9 cellular contexts compared by ENCODE assay signal in genomic region chr11:128906185-128907065, GRCh38. TPM values are rescaled to one million over a fixed set of nuclear protein-coding genes. Genes with fewer than 3 reads are reported as not detected.
DNase-seq lines count a peak whose midpoint lies in the region; ATAC-seq and TF ChIP-seq lines count a peak whose summit lies in the region.
"Had no signal": no experiment of that assay in that cellular context is flagged by ENCODE, and none has a peak within 500 bp of the region (broad histone marks: within the 10 kb centered on the region; RNA-seq: fewer than 3 reads in every experiment).

No MANE protein-coding gene starts in this region.

- H3K4me3 Mint-ChIP-seq in T-cell (peak overlapping the region; percentile 73 to 80 (median 78)), osteocyte (ENCODE audit: unreplicated experiment) (peak overlapping the region; percentile 60)

- peak overlapping the region; percentile 78 for H3K4me2 ChIP-seq in DOHH2 (ENCODE audit: low read length)

- H3K9me3 Mint-ChIP-seq in T-cell, result no peaks in the 10 kb centered on the region
- no peaks in the 10 kb centered on the region for H3K9me3 Mint-ChIP-seq in osteocyte (ENCODE audit: unreplicated experiment)

- H3K27ac Mint-ChIP-seq in T-cell (no peak overlapping the region), osteocyte (ENCODE audit: unreplicated experiment) (no peak overlapping the region)

- H3K27me3 Mint-ChIP-seq in T-cell, result peaks cover 28 to 43% of the 10 kb centered on the region in 2 donors
- H3K27me3 Mint-ChIP-seq in osteocyte (ENCODE audit: unreplicated experiment), result peaks cover 7% of the 10 kb centered on the region

- H3K79me2 ChIP-seq in DOHH2 (ENCODE audit: control insufficient read depth, low read length), result no peaks in the 10 kb centered on the region

- H3K4me3 ChIP-seq in DOHH2 (ENCODE audit: low read length), result peak overlapping the region; percentile 73
- H3K4me3 ChIP-seq in foreskin fibroblast (ENCODE audit: low read depth in 1 of 2, low read length in 2 of 2), result peak overlapping the region; percentile 51 to 64

- H3K4me1 ChIP-seq in DOHH2 (ENCODE audit: control insufficient read depth, low read length), result peaks cover 11% of the 10 kb centered on the region

- H3K36me3 ChIP-seq in DOHH2 (ENCODE audit: control insufficient read depth, low read length), result no peaks in the 10 kb centered on the region

- no peaks in the 10 kb centered on the region for H3K9me2 ChIP-seq in DOHH2 (replicated peaks; ENCODE audit: control insufficient read depth, low read length)

- CTCF ChIA-PET in T-cell (lab: Charles Lee), result interaction anchor here (0.6 to 1.7 kb wide), 20 partner anchors 9 to 1535 kb away, joined by 3 to 7 read pairs (median 3); no protein-coding TSS in a partner anchor

- POLR2A ChIA-PET in T-cell (lab: Charles Lee), result interaction anchor here in 1 of 2 donors (0.7 kb wide), 1 partner anchor 306 kb away, joined by 3 read pairs; no protein-coding TSS in a partner anchor

- no peak overlapping the region for H3K27ac ChIP-seq in DOHH2 (ENCODE audit: low read depth, low read length)

- peak; percentile 16 for TF ChIP-seq CTCF in DOHH2 (IDR thresholded peaks at IDR 0.05; ENCODE audit: low read depth, low read length, poor library complexity, severe bottlenecking)
- no peak for TF ChIP-seq CTCF in foreskin fibroblast (IDR thresholded peaks at IDR 0.05; ENCODE audit: low read depth, low read length)
- no peak for TF ChIP-seq CTCF in osteocyte (IDR thresholded peaks at IDR 0.05)

- no peak for DNase-seq in T-cell
- DNase-seq in foreskin fibroblast, result no peak
- no peak for DNase-seq in osteocyte (ENCODE audit: extremely low spot score, unreplicated experiment)
- DNase-seq in SW480 (ENCODE audit: low spot score), result no peak
- no peak for DNase-seq in NCI-H1694 treated with DMSO at 0.1 percent for 48 hours (lab: John Stamatoyannopoulos, UW)

- H3K9me3 ChIP-seq in DOHH2 (ENCODE audit: control insufficient read depth, insufficient read depth, low read length), result no peaks in the 10 kb centered on the region

- H3F3A ChIP-seq in DOHH2 (ENCODE audit: control insufficient read depth, insufficient read depth), result no peaks in the 10 kb centered on the region

- no peak for ATAC-seq in T-cell (replicated peaks in 1 of 4)
- no peak for ATAC-seq in GM18511 (IDR thresholded peaks at IDR 0.05; ENCODE audit: unreplicated experiment)
- no peak for ATAC-seq in GM21390 (IDR thresholded peaks at IDR 0.05; ENCODE audit: unreplicated experiment)

- H4K20me1 ChIP-seq in DOHH2 (ENCODE audit: control insufficient read depth, insufficient read depth, low read depth, low read length), result no peaks in the 10 kb centered on the region

- peaks cover 70% of the 10 kb centered on the region for H3K27me3 ChIP-seq in DOHH2 (ENCODE audit: control insufficient read depth, low read length)

- no peaks in the 10 kb centered on the region for H3K36me3 Mint-ChIP-seq in T-cell
- H3K36me3 Mint-ChIP-seq in osteocyte (ENCODE audit: unreplicated experiment), result no peaks in the 10 kb centered on the region

- H3K4me1 Mint-ChIP-seq in T-cell (peaks cover 10 to 27% (median 23%) of the 10 kb centered on the region in 3 donors), osteocyte (ENCODE audit: unreplicated experiment) (peaks cover 28% of the 10 kb centered on the region)

RNA-seq across cellular contexts. Expression of gene KCNJ5, which starts 15.3 kb away (rescaled TPM):
- under 1 TPM in 3 of 5 donors, not detected in 2; 0.07 to 0.13 (median 0.12) TPM for total RNA-seq in T-cell
- total RNA-seq in osteocyte, result not detected in 2 replicates
- total RNA-seq: activated CD8-positive, alpha-beta memory T cell treated with anti-CD3 and anti-CD28 coated beads for 36 hours had no signal

RNA-seq across cellular contexts. Expression of gene TP53AIP1, which starts 36.2 kb away (rescaled TPM):
- total RNA-seq in T-cell, result not detected
- not detected in 2 replicates for total RNA-seq in osteocyte
- total RNA-seq: activated CD8-positive, alpha-beta memory T cell treated with anti-CD3 and anti-CD28 coated beads for 36 hours had no signal

RNA-seq across cellular contexts. Expression of gene KCNJ1, which starts 39.3 kb away (rescaled TPM):
- total RNA-seq in T-cell, result not detected
- not detected in 2 replicates for total RNA-seq in osteocyte
- total RNA-seq: activated CD8-positive, alpha-beta memory T cell treated with anti-CD3 and anti-CD28 coated beads for 36 hours had no signal
